In the genomic region with DNA sequence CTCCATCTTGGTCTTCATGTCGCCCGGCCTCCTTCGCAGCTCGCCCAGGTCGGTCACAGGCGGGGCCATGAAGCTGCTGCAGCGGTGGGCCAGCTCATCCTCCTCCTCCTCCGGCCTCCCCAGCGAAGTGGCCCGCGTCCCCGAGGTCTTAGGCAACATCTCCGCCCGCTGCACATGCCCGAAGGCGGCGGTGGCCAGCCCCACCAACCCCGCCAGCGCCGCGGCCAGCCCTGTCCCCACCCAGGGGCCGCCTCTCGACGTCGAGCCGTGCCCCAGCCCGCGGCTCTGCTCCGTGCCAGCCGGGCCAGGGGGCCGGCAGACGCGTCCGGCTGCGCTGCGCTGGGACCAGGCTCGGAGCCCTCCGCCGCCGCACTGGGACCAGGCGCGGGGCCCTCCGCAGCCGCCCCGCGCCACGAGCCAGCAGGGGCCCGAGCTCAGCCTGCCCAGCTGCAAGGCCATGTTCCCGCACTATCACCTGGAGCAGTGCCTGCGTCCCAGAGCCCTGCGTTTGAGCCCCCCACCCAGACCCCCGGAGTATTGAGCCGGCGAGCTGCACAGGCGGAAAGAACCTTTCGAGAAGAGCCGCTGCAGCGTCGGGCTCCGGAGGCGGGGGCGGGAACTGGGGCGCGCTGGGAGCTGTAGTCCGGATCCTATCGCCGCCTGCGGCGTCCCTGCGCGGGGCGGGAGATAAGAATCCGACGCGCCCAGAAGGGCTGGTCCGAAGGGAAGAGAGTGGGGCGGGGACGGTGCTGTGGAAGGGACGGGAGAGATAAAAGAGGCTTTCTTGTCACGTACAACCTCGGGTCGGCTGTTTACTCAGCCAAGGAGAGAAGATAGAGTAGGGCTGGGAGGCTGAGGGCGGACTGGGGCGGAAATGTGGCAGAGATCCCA, we compare ENCODE assay signal across 8 cellular contexts. TPM values are rescaled to one million over a fixed set of nuclear protein-coding genes. Genes with fewer than 3 reads are reported as not detected.
A peak's percentile ranks its signal among the peaks of the same experiment; 100 is the strongest.
DNase-seq lines count a peak whose midpoint lies in the region; ATAC-seq, FAIRE-seq and TF ChIP-seq lines count a peak whose summit lies in the region.

A gene (minus strand): TSS at position 566 of the 891 bp plus-strand sequence. CDS start 107 bp downstream, at position 459.

- peaks cover 28% of the 10 kb centered on the region for H3K36me3 Mint-ChIP-seq in dendritic cell treated with granulocyte-macrophage colony-stimulating factor and Interleukin-4, amounts not matched to agents 40 ng/mL and 50 ng/mL, for 4 days (ENCODE audit: low read depth)

- TF ChIP-seq EP300 in HepG2 (IDR thresholded peaks at IDR 0.05; ENCODE audit: low read depth in 2 of 2, low read length in 2 of 2) (peak in 1 of 2 experiments; percentile 60; a peak in 2 of 4 replicates), HepG2 (CRISPR knock-in tag; IDR thresholded peaks at IDR 0.05; ENCODE audit: borderline replicate concordance) (no peak)

- intact Hi-C loops in dendritic cell treated with granulocyte-macrophage colony-stimulating factor and Interleukin-4, amounts not matched to agents 40 ng/mL and 50 ng/mL, for 4 days (cut with micrococcal nuclease) = loop anchor here (1.0 to 10.0 kb wide), 3 partner anchors 71 to 1222 kb away; a partner anchor contains a TSS
- intact Hi-C loops in HepG2 (cut with micrococcal nuclease; ENCODE audit: unreplicated experiment) = loop anchor here (1.0 to 10.0 kb wide), 4 partner anchors 70 to 558 kb away; a partner anchor contains a TSS

- no peaks in the 10 kb centered on the region for H3K27me3 Mint-ChIP-seq in dendritic cell treated with granulocyte-macrophage colony-stimulating factor and Interleukin-4, amounts not matched to agents 40 ng/mL and 50 ng/mL, for 4 days

- no peak; the same call in 1 of the 2 replicates for TF ChIP-seq RAD21 in HepG2 (CRISPR knock-in tag; IDR thresholded peaks at IDR 0.05)

- no peak within 1 kb of the TSS for H2AFZ ChIP-seq in HepG2 (ENCODE audit: low read length)

- CTCF ChIA-PET in BJ (lab: Yijun Ruan, JAX) = interaction anchor here (1.0 to 4.2 kb wide), 6 partner anchors 9 to 224 kb away, joined by 3 to 26 read pairs (median 3); no protein-coding TSS in a partner anchor
- CTCF ChIA-PET in HepG2 (lab: Yijun Ruan, JAX; ENCODE audit: low intra/inter-chr PET ratio, low total read pairs) = no interaction called here

- no peaks in the 10 kb centered on the region for H3K9me3 Mint-ChIP-seq in dendritic cell treated with granulocyte-macrophage colony-stimulating factor and Interleukin-4, amounts not matched to agents 40 ng/mL and 50 ng/mL, for 4 days

- H3K4me3 Mint-ChIP-seq in dendritic cell treated with granulocyte-macrophage colony-stimulating factor and Interleukin-4, amounts not matched to agents 40 ng/mL and 50 ng/mL, for 4 days = peak within 1 kb of the TSS; percentile 97

- peak; percentile 13 to 66; a peak in 3 of 4 replicates for TF ChIP-seq POLR2A in HepG2 (IDR thresholded peaks at IDR 0.05; ENCODE audit: insufficient read depth in 1 of 2, low read depth in 2 of 2, low read length in 2 of 2)

- POLR2A ChIA-PET in BJ (lab: Charles Lee) (no interaction called here), HepG2 (lab: Yijun Ruan, JAX) (interaction anchor here (1.0 to 3.2 kb wide), 5 partner anchors 12 to 309 kb away, joined by 4 to 11 read pairs (median 7); a partner anchor contains a TSS)

- in situ Hi-C loops in HepG2 (cut with HindIII; ENCODE audit: extremely low pct_ligation_motif_present, low pct_unique_long_range_greater_than_20kb) = loop anchor here (10.0 kb wide), 1 partner anchor 402 kb away; no protein-coding TSS in a partner anchor

- WGBS in HepG2 (ENCODE audit: low lambda C conversion rate) = under 1% methylated on average over 29 of the region's 84 CpGs

- peaks cover 51% of the 10 kb centered on the region for H3K4me1 ChIP-seq in HepG2 (ENCODE audit: insufficient read depth, low read length)

- peaks cover 15% of the 10 kb centered on the region for H3K79me2 ChIP-seq in HepG2 (ENCODE audit: insufficient read depth, low read length)

- no peaks in the 10 kb centered on the region for H3K9me3 ChIP-seq in HepG2 (ENCODE audit: low read length)

- H4K20me1 ChIP-seq in HepG2 (ENCODE audit: insufficient read depth, low read length) = 0 out of 2 replicates have a peak, but pooled peaks cover 3% of the 10 kb centered on the region

- TF ChIP-seq CTCF in BJ (IDR thresholded peaks at IDR 0.05; ENCODE audit: insufficient read depth, low read depth, low read length) (no peak), HepG2 (CRISPR knock-in tag; IDR thresholded peaks at IDR 0.05) (peak; percentile 23)

- peak within 1 kb of the TSS; percentile 71 for H3K9ac ChIP-seq in HepG2 (ENCODE audit: insufficient read depth, low read depth, low read length)

- FAIRE-seq in GM19239 (lab: Jason Lieb, UNC) (peak; percentile 99), HepG2 (lab: Jason Lieb, UNC) (peak; percentile 92)

- H3K4me1 Mint-ChIP-seq in dendritic cell treated with granulocyte-macrophage colony-stimulating factor and Interleukin-4, amounts not matched to agents 40 ng/mL and 50 ng/mL, for 4 days (ENCODE audit: low read depth) = peaks cover 60% of the 10 kb centered on the region

- peaks cover 1% of the 10 kb centered on the region; the same call in 1 of the 2 replicates for H3K36me3 ChIP-seq in BJ (ENCODE audit: control insufficient read depth, insufficient read depth, low read length)
- peaks cover 1 to 9% of the 10 kb centered on the region in 2 experiments; a peak in 2 of 5 replicates for H3K36me3 ChIP-seq in HepG2 (replicated peaks in 1 of 2; ENCODE audit: control insufficient read depth in 1 of 2, insufficient read depth in 2 of 2, low read length in 2 of 2)

- H3K27ac ChIP-seq in HepG2 (ENCODE audit: extremely low read length, insufficient read depth, low read length) = peak within 1 kb of the TSS; percentile 66

- H3K4me3 ChIP-seq in BJ (ENCODE audit: low read depth, low read length) (peak within 1 kb of the TSS; percentile 81), HepG2 (replicated peaks in 1 of 3; ENCODE audit: insufficient read depth in 1 of 3, low read depth in 2 of 3, low read length in 3 of 3) (peak within 1 kb of the TSS; percentile 66 to 85 (median 82))

- H3K4me2 ChIP-seq in HepG2 (ENCODE audit: low read depth, low read length) = peak within 1 kb of the TSS; percentile 71

- H3K27me3 ChIP-seq in BJ (ENCODE audit: control insufficient read depth, insufficient read depth, low read length) (peaks cover 4% of the 10 kb centered on the region), HepG2 (ENCODE audit: control insufficient read depth in 1 of 2, insufficient read depth in 2 of 2, low read length in 2 of 2) (no peaks in the 10 kb centered on the region)

- BruUV-seq in HepG2 (replicated peaks; lab: Mats Ljungman, UMichigan) = TSS peak; percentile 61

- DNase-seq in BJ (ENCODE audit: low read depth) (peak; percentile 35), GM19239 (ENCODE audit: insufficient read length, low spot score) (peak; percentile 85), NCI-H524 treated with DMSO at 0.1 percent for 48 hours (lab: John Stamatoyannopoulos, UW) (peak; percentile 48), HepG2 (ENCODE audit: low spot score) (peak; percentile 96)
- peak; percentile 78 for DNase-seq in activated CD4-positive, alpha-beta T cell treated with anti-CD3 and anti-CD28 coated beads, Interleukin-2, amount 50 U/mL, for 1 hour
- peak; percentile 83 to 84 for DNase-seq in stimulated activated CD4-positive, alpha-beta T cell treated with anti-CD3 and anti-CD28 coated beads, Interleukin-2, amount 100 ng/mL, for 48 hours

- peak; percentile 94 for ATAC-seq in HG03442 (IDR thresholded peaks at IDR 0.05; ENCODE audit: unreplicated experiment)
- peak; percentile 98 for ATAC-seq in HepG2

- H3K27ac Mint-ChIP-seq in dendritic cell treated with granulocyte-macrophage colony-stimulating factor and Interleukin-4, amounts not matched to agents 40 ng/mL and 50 ng/mL, for 4 days = peak within 1 kb of the TSS; percentile 82

TF ChIP-seq in HepG2, 621 proteins besides CTCF, POLR2A, EP300 and RAD21 (continues in another document):
- TF ChIP-seq ZNF335 (CRISPR knock-in tag; IDR thresholded peaks at IDR 0.05) (peak; percentile 38; the same call in 1 of the 2 replicates), CBX2 (IDR thresholded peaks at IDR 0.05; ENCODE audit: low read depth, low read length) (no peak), CBX2 (CRISPR knock-in tag; IDR thresholded peaks at IDR 0.05; ENCODE audit: low read depth) (no peak)

RNA-seq across cellular contexts. Expression of the gene that starts here (rescaled TPM):
- 11.1 and 13.8 TPM in 2 replicates for polyA plus RNA-seq in BJ (2011; rRNA removed)
- 6.7 and 7.8 TPM in 2 replicates for polyA minus RNA-seq in BJ (2011; rRNA and poly(A)+ RNA removed)
- 35.2 and 37.2 TPM in 2 replicates for total RNA-seq in HepG2 (2016; rRNA removed; fragmentation: Illumina TruSeq; extraction: Trizol)
- 2.2 and 2.9 TPM in 2 replicates for total RNA-seq in HepG2 (2016; cell fraction: cytosol; rRNA removed; fragmentation: Illumina TruSeq; extraction: Trizol; ENCODE audit: low read depth)
- total RNA-seq in HepG2 (2016; cell fraction: insoluble cytoplasmic fraction; rRNA removed; fragmentation: Illumina TruSeq; extraction: Trizol) = 33.7 and 40.6 TPM in 2 replicates
- total RNA-seq in HepG2 (2016; cell fraction: membrane; rRNA removed; fragmentation: Illumina TruSeq; extraction: Trizol) = 9.5 and 13.0 TPM in 2 replicates
- total RNA-seq in HepG2 (2016; cell fraction: nucleus; rRNA removed; fragmentation: Illumina TruSeq; extraction: Trizol) = 28.1 and 28.5 TPM in 2 replicates
- 26.2 and 34.2 TPM in 2 replicates for polyA plus RNA-seq in HepG2 (2011; rRNA removed)
- polyA plus RNA-seq in HepG2 (2011; cell fraction: cytosol; rRNA removed) = 21.0 TPM in 2 replicates
- polyA plus RNA-seq in HepG2 (2011; cell fraction: nucleus; rRNA removed) = 32.7 and 34.4 TPM in 2 replicates
- 21.5 and 27.2 TPM in 2 replicates for polyA plus RNA-seq in HepG2 (2012)
- polyA plus RNA-seq in HepG2 (2016; cell fraction: cytosol; fragmentation: Illumina TruSeq; extraction: Trizol; ENCODE audit: low read depth) = 2.3 and 2.6 TPM in 2 replicates
- 40.6 and 42.2 TPM in 2 replicates for polyA plus RNA-seq in HepG2 (2016; cell fraction: insoluble cytoplasmic fraction; fragmentation: Illumina TruSeq; extraction: Trizol; ENCODE audit: low read depth)
- 8.5 and 8.8 TPM in 2 replicates for polyA plus RNA-seq in HepG2 (2016; cell fraction: membrane; fragmentation: Illumina TruSeq; extraction: Trizol; ENCODE audit: low read depth)
- 41.9 and 42.4 TPM in 2 replicates for polyA plus RNA-seq in HepG2 (2016; cell fraction: nucleus; fragmentation: Illumina TruSeq; extraction: Trizol; ENCODE audit: insufficient read depth, low read depth)
- 10.4 and 32.9 TPM in 2 replicates for polyA minus RNA-seq in HepG2 (2011; rRNA and poly(A)+ RNA removed; ENCODE audit: low replicate concordance)
- polyA minus RNA-seq in HepG2 (2011; cell fraction: cytosol; rRNA and poly(A)+ RNA removed) = 21.0 and 21.9 TPM in 2 replicates
- polyA minus RNA-seq in HepG2 (2011; cell fraction: nucleus; rRNA and poly(A)+ RNA removed) = 29.4 and 30.2 TPM in 2 replicates

Comparison
In these comparisons a context has a peak if more than half of its experiments do, and no peak if none do; other contexts are left out.
1. Peak in every context shown above with its lines: DNase-seq, ATAC-seq, H3K4me3 ChIP-seq and H3K27ac ChIP-seq.
2. DNase-seq: peak in every context shown above with its lines; median percentile 96 in HepG2; 85 in GM19239; 84 in stimulated activated CD4-positive, alpha-beta T cell treated with anti-CD3 and anti-CD28 coated beads, Interleukin-2, amount 100 ng/mL, for 48 hours; 78 in activated CD4-positive, alpha-beta T cell treated with anti-CD3 and anti-CD28 coated beads, Interleukin-2, amount 50 U/mL, for 1 hour; 48 in NCI-H524 treated with DMSO at 0.1 percent for 48 hours; 35 in BJ.